ENCODE assay signal across 13 cellular contexts in genomic region chr7:11726251-11727155, GRCh38.
DNase-seq lines count a peak whose midpoint lies in the region; ATAC-seq, FAIRE-seq and TF ChIP-seq lines count a peak whose summit lies in the region.
"Had no signal": no experiment of that assay in that cellular context is flagged by ENCODE, and none has a peak within 500 bp of the region (broad histone marks: within the 10 kb centered on the region; RNA-seq: fewer than 3 reads in every experiment).

No MANE protein-coding gene starts in this region.

- H3K9ac ChIP-seq in kidney (ENCODE audit: low read length in 2 of 2): no peak overlapping the region

- H3K4me3 Mint-ChIP-seq in endothelial cell (ENCODE audit: unreplicated experiment): no peak overlapping the region
- H3K4me3 Mint-ChIP-seq: activated B cell treated with CpG ODN at 0.5 μM for 24 hours had no signal

- H3K27me3 Mint-ChIP-seq in endothelial cell (ENCODE audit: unreplicated experiment): no peaks in the 10 kb centered on the region
- H3K27me3 Mint-ChIP-seq: activated B cell treated with CpG ODN at 0.5 μM for 24 hours had no signal

- H3K9me3 Mint-ChIP-seq in endothelial cell (ENCODE audit: unreplicated experiment): no peaks in the 10 kb centered on the region
- H3K9me3 Mint-ChIP-seq: activated B cell treated with CpG ODN at 0.5 μM for 24 hours had no signal

- peak overlapping the region in 1 of 2 donors; percentile 6 for H3K27ac ChIP-seq in uterus
- H3K27ac ChIP-seq in kidney (ENCODE audit: low read depth in 2 of 2, low read length in 2 of 2): no peak overlapping the region
- H3K27ac ChIP-seq: esophagus muscularis mucosa had no signal

- H3K9me3 ChIP-seq in uterus: no peaks in the 10 kb centered on the region
- no peaks in the 10 kb centered on the region for H3K9me3 ChIP-seq in kidney (ENCODE audit: control insufficient read depth in 1 of 2, low read length in 2 of 2)
- H3K9me3 ChIP-seq: esophagus muscularis mucosa had no signal

- H3K4me1 ChIP-seq in uterus (no peaks in the 10 kb centered on the region), kidney (ENCODE audit: control insufficient read depth in 1 of 2, insufficient read depth in 1 of 2, low read depth in 1 of 2, low read length in 2 of 2) (no peaks in the 10 kb centered on the region)

- H3K4me3 ChIP-seq in astrocyte of the cerebellum (ENCODE audit: low read depth, low read length): no peak overlapping the region
- no peak overlapping the region for H3K4me3 ChIP-seq in uterus
- H3K4me3 ChIP-seq in kidney (ENCODE audit: low read length in 2 of 2): no peak overlapping the region
- H3K4me3 ChIP-seq: esophagus muscularis mucosa had no signal

- DNase-seq in H54 (ENCODE audit: insufficient read length, low spot score) (no peak), astrocyte of the cerebellum (ENCODE audit: low read depth) (peak; percentile 90), left cardiac atrium (peak; percentile 37), uterus (peak; percentile 52 to 62), endothelial cell (ENCODE audit: low spot score) (no peak), kidney (no peak), DMS53 (lab: John Stamatoyannopoulos, UW) (no peak)
- DNase-seq: activated B cell treated with CpG ODN at 0.5 μM for 24 hours, DMS 273 treated with DMSO at 0.1 percent for 48 hours, NCI-H1105, NCI-H748 treated with DMSO at 0.1 percent for 48 hours had no signal

- intact Hi-C loops in left cardiac atrium (cut with DNase I): no loop called here
- intact Hi-C loops in uterus (cut with DNase I; ENCODE audit: low total_unique reads): no loop called here
- intact Hi-C loops in kidney (cut with DNase I): no loop called here

- H3K27ac Mint-ChIP-seq in endothelial cell (ENCODE audit: unreplicated experiment): no peak overlapping the region
- H3K27ac Mint-ChIP-seq: activated B cell treated with CpG ODN at 0.5 μM for 24 hours had no signal

- no peaks in the 10 kb centered on the region for H3K27me3 ChIP-seq in uterus
- H3K27me3 ChIP-seq: esophagus muscularis mucosa had no signal

- no peaks in the 10 kb centered on the region for H3K4me1 Mint-ChIP-seq in endothelial cell (ENCODE audit: unreplicated experiment)
- H3K4me1 Mint-ChIP-seq: activated B cell treated with CpG ODN at 0.5 μM for 24 hours had no signal

- ATAC-seq in left cardiac atrium: peak; percentile 77

- H3K36me3 Mint-ChIP-seq in endothelial cell (ENCODE audit: low read depth, unreplicated experiment): peaks cover 5% of the 10 kb centered on the region

- in situ Hi-C loops in astrocyte of the cerebellum (cut with HindIII; ENCODE audit: low sequenced_read_pairs): no loop called here

- TF ChIP-seq CTCF in astrocyte of the cerebellum (IDR thresholded peaks at IDR 0.05; ENCODE audit: low read depth, low read length, missing control alignments) (no peak), uterus (IDR thresholded peaks at IDR 0.05) (no peak), endothelial cell (IDR thresholded peaks at IDR 0.05; ENCODE audit: unreplicated experiment) (no peak), kidney (IDR thresholded peaks at IDR 0.05; ENCODE audit: borderline replicate concordance, extremely low read depth, insufficient read depth) (no peak)

- H3K36me3 ChIP-seq in uterus: no peaks in the 10 kb centered on the region
- H3K36me3 ChIP-seq in kidney (ENCODE audit: control insufficient read depth in 1 of 2, insufficient read depth in 2 of 2, low read length in 2 of 2): no peaks in the 10 kb centered on the region
- H3K36me3 ChIP-seq: esophagus muscularis mucosa had no signal

- peak; percentile 98 for FAIRE-seq in H54 (lab: Jason Lieb, UNC)
- FAIRE-seq in kidney (lab: Jason Lieb, UNC): no peak
- FAIRE-seq: GM18507 had no signal

- TF ChIP-seq POLR2A in H54 (IDR thresholded peaks at IDR 0.05; ENCODE audit: low read depth, low read length) (no peak), uterus (IDR thresholded peaks at IDR 0.05) (no peak)

Comparison
In these comparisons a context has a peak if more than half of its experiments do, and no peak if none do; other contexts are left out.
1. DNase-seq: peak in astrocyte of the cerebellum (single experiment), left cardiac atrium (single experiment) and uterus (2 of 2); none in H54 (single experiment), endothelial cell (single experiment), kidney (single experiment) and DMS53 (single experiment).